In genomic region chr11:1389103-1389931, GRCh38 we compare ENCODE assay signal across 1 cellular context.
TF ChIP-seq lines count a peak whose summit lies in the region.

No MANE protein-coding gene starts in this region.

TF ChIP-seq in WTC11, 78 proteins besides CTCF, POLR2A, EP300 and RAD21 (continued from another document):
- TF ChIP-seq NFYB (CRISPR knock-in tag; conservative IDR thresholded peaks at IDR 0.05; ENCODE audit: low read depth) (peak; percentile 60; the same call in 1 of the 2 replicates), KAT7 (CRISPR knock-in tag; IDR thresholded peaks at IDR 0.05; ENCODE audit: borderline replicate concordance) (peak; percentile 63; the same call in 1 of the 2 replicates), TP53 (CRISPR knock-in tag; IDR thresholded peaks at IDR 0.05) (peak; percentile 73; the same call in 1 of the 2 replicates), ZNF232 (CRISPR knock-in tag; IDR thresholded peaks at IDR 0.05) (peak; percentile 86; the same call in 1 of the 2 replicates), SOX15 (CRISPR knock-in tag; IDR thresholded peaks at IDR 0.05) (no peak)
